In genomic region chr10:96680463-96680862, GRCh38 we compare ENCODE assay signal across 1 cellular context.
A peak's percentile ranks its signal among the peaks of the same experiment; 100 is the strongest.
TF ChIP-seq lines count a peak whose summit lies in the region.

No MANE protein-coding gene starts in this region.

TF ChIP-seq in HEK293, 187 proteins besides CTCF, POLR2A, EP300 and RAD21 (continued from another document):
- 0 out of 2 replicates have a peak, but pooled peaks have one; percentile 47 for TF ChIP-seq ZNF580 (tag by site-specific recombination; IDR thresholded peaks at IDR 0.05)
- peak; percentile 80 for TF ChIP-seq ZNF280D (tag by site-specific recombination; IDR thresholded peaks at IDR 0.05)
